ENCODE assay signal across 30 cellular contexts in genomic region chr10:132735923-132736391, GRCh38. TPM values are rescaled to one million over a fixed set of nuclear protein-coding genes. Genes with fewer than 3 reads are reported as not detected.
A peak's percentile ranks its signal among the peaks of the same experiment; 100 is the strongest.
DNase-seq lines count a peak whose midpoint lies in the region; ATAC-seq and TF ChIP-seq lines count a peak whose summit lies in the region.
"Had no signal": no experiment of that assay in that cellular context is flagged by ENCODE, and none has a peak within 500 bp of the region (broad histone marks: within the 10 kb centered on the region; RNA-seq: fewer than 3 reads in every experiment).

No MANE protein-coding gene starts in this region.

- no peaks in the 10 kb centered on the region for H3K9me3 ChIP-seq in stomach
- H3K9me3 ChIP-seq: colonic mucosa, esophagus squamous epithelium, gastroesophageal sphincter, HAP-1, lower lobe of right lung, neutrophil, Peyer's patch, thoracic aorta, vagina had no signal

- H3K27ac ChIP-seq in stomach: no peak overlapping the region
- H3K27ac ChIP-seq: colonic mucosa, esophagus squamous epithelium, gastroesophageal sphincter, lower lobe of right lung, neutrophil, Peyer's patch, thoracic aorta, vagina had no signal

- ATAC-seq in SK-N-SH treated with all-trans-retinoic acid at 6 μM for 48 hours: peak; percentile 13; the same call in 1 of the 3 replicates
- ATAC-seq: activated CD8-positive, alpha-beta T cell treated with anti-CD3 and anti-CD28 coated beads for 36 hours; activated naive CD8-positive, alpha-beta T cell treated with anti-CD3 and anti-CD28 coated beads, Interleukin-2, amount 50 U/mL, for 24 hours; gastroesophageal sphincter had no signal

- intact Hi-C loops in stomach (cut with DNase I; ENCODE audit: low total_unique reads): no loop called here

- TF ChIP-seq CTCF in stomach (IDR thresholded peaks at IDR 0.05): no peak

- DNase-seq in COR-L47 (lab: John Stamatoyannopoulos, UW) (peak; percentile 21), hypothalamus (lab: John Stamatoyannopoulos, UW) (peak in 44 of 51 donors; percentile 47 to 89 (median 74)), retina (peak; percentile 63), iPS-NIHi11 (ENCODE audit: low spot score) (no peak), NOMO-1 treated with DMSO at 0.1 percent for 48 hours (lab: John Stamatoyannopoulos, UW; ENCODE audit: unreplicated experiment) (no peak), stomach (no peak)
- DNase-seq in effector CD8-positive, alpha-beta T cell (lab: John Stamatoyannopoulos, UW): no peak
- DNase-seq: activated CD4-positive, CD25-positive, alpha-beta regulatory T cell; activated CD8-positive, alpha-beta T cell treated with anti-CD3 and anti-CD28 coated beads for 36 hours; activated effector memory CD4-positive, alpha-beta T cell treated with Interleukin-2 at 50 U/mL for 16 hours; activated naive CD8-positive, alpha-beta T cell treated with anti-CD3 and anti-CD28 coated beads, Interleukin-2, amount 50 U/mL, for 24 hours; activated T-cell treated with anti-CD3 and anti-CD28 coated beads for 4 hours; CD4-positive, CD25-positive, alpha-beta regulatory T cell; colonic mucosa; DMS 273 treated with DMSO at 0.1 percent for 48 hours; esophagus squamous epithelium; lower lobe of right lung; NCI-H1092; NCI-H2029 treated with DMSO at 0.1 percent for 48 hours; Peyer's patch; SIG-M5; stimulated activated CD4-positive, alpha-beta T cell treated with anti-CD3 and anti-CD28 coated beads, Interleukin-2, amount 100 ng/mL, for 24 hours had no signal

- no peaks in the 10 kb centered on the region for H3K27me3 ChIP-seq in stomach
- H3K27me3 ChIP-seq: colonic mucosa, esophagus squamous epithelium, gastroesophageal sphincter, neutrophil, Peyer's patch, vagina had no signal

- H3K4me1 ChIP-seq in stomach: no peaks in the 10 kb centered on the region
- H3K4me1 ChIP-seq: colonic mucosa, esophagus squamous epithelium, HAP-1, lower lobe of right lung, Peyer's patch, vagina had no signal

- no peak for TF ChIP-seq EP300 in stomach (IDR thresholded peaks at IDR 0.05)

- peaks cover 4 to 74% (median 62%) of the 10 kb centered on the region in 4 donors for H3K36me3 ChIP-seq in stomach
- H3K36me3 ChIP-seq: colonic mucosa, HAP-1, vagina had no signal

- no peak overlapping the region for H3K4me3 ChIP-seq in stomach
- H3K4me3 ChIP-seq: colonic mucosa, esophagus squamous epithelium, gastroesophageal sphincter, HAP-1, lower lobe of right lung, Peyer's patch, smooth muscle cell, thoracic aorta, vagina had no signal

- 86 to 91% (median 90%) methylated on average over 20 to 24 of the region's 24 CpGs for WGBS in stomach, 5 donors

- TF ChIP-seq POLR2A in stomach (IDR thresholded peaks at IDR 0.05): no peak

TF ChIP-seq in SK-N-SH treated with all-trans-retinoic acid at 6 μM for 48 hours, 23 proteins besides CTCF, POLR2A, EP300 and RAD21:
- no peak for TF ChIP-seq RARB (CRISPR knock-in tag; IDR thresholded peaks at IDR 0.05)
- TF ChIP-seq OSR1 (CRISPR knock-in tag; IDR thresholded peaks at IDR 0.05): no peak
- TF ChIP-seq ZC3H10 (CRISPR knock-in tag; IDR thresholded peaks at IDR 0.05): no peak
- no peak for TF ChIP-seq PATZ1 (CRISPR knock-in tag; IDR thresholded peaks at IDR 0.05; ENCODE audit: borderline replicate concordance)
- TF ChIP-seq ESRRG (CRISPR knock-in tag; IDR thresholded peaks at IDR 0.05): no peak
- TF ChIP-seq ZNF70 (CRISPR knock-in tag; IDR thresholded peaks at IDR 0.05): no peak

RNA-seq across cellular contexts. Expression of gene NKX6-2, which starts 50.0 kb away (rescaled TPM):
- total RNA-seq in stomach: 10 to 100 TPM in 2 of 5 donors, 1 to 10 TPM in 1, not detected in 2; 9.0 to 75.8 (median 11.1) TPM
- 10 to 100 TPM in 1 of 3 donors, 1 to 10 TPM in 1, under 1 TPM in 1; 0.65 to 29.0 (median 1.3) TPM for polyA plus RNA-seq in stomach
- total RNA-seq: activated CD8-positive, alpha-beta T cell treated with anti-CD3 and anti-CD28 coated beads for 36 hours; CD4-positive, CD25-positive, alpha-beta regulatory T cell; colonic mucosa; gastroesophageal sphincter; lower lobe of right lung; NCI-H460; Peyer's patch; smooth muscle cell had no signal

Comparison
In these comparisons a context has a peak if more than half of its experiments do, and no peak if none do; other contexts are left out.
1. DNase-seq: peak in COR-L47 (single experiment), hypothalamus (44 of 51) and retina (single experiment); none in iPS-NIHi11 (single experiment), NOMO-1 treated with DMSO at 0.1 percent for 48 hours (single experiment), stomach (single experiment) and effector CD8-positive, alpha-beta T cell (single experiment).